In genomic region chrX:33434256-33435092, GRCh38 we compare ENCODE assay signal across 8 cellular contexts.
DNase-seq lines count a peak whose midpoint lies in the region; ATAC-seq and TF ChIP-seq lines count a peak whose summit lies in the region.

No MANE protein-coding gene starts in this region.

- no peaks in the 10 kb centered on the region for H3K4me1 ChIP-seq in RWPE2 (ENCODE audit: insufficient read depth, poor library complexity, severe bottlenecking)

- H3K27me3 ChIP-seq in RWPE2 (ENCODE audit: insufficient read depth, poor library complexity, severe bottlenecking) (no peaks in the 10 kb centered on the region), brain microvascular endothelial cell (replicated peaks) (no peaks in the 10 kb centered on the region)

- ATAC-seq in GM18505 (IDR thresholded peaks at IDR 0.05; ENCODE audit: unreplicated experiment): peak; percentile 85
- ATAC-seq in RWPE2 (ENCODE audit: low read depth): 0 out of 3 replicates have a peak, but pooled peaks have one; percentile 27
- ATAC-seq in HG02938 (IDR thresholded peaks at IDR 0.05; ENCODE audit: unreplicated experiment): no peak

- in situ Hi-C loops in brain microvascular endothelial cell (cut with HindIII; ENCODE audit: low pct_ligation_motif_present, low sequenced_read_pairs): no loop called here

- TF ChIP-seq CTCF in RWPE2 (IDR thresholded peaks at IDR 0.05; ENCODE audit: poor library complexity, severe bottlenecking) (peak; percentile 63), brain microvascular endothelial cell (IDR thresholded peaks at IDR 0.05; ENCODE audit: low read depth, low read length, missing control alignments) (peak; percentile 90)

- DNase-seq in AG08396 (ENCODE audit: low spot score) (peak; percentile 24), KG1 (lab: John Stamatoyannopoulos, UW) (peak; percentile 5), RWPE2 (ENCODE audit: low spot score) (no peak), brain microvascular endothelial cell (peak; percentile 55), iPS-NIHi7 (ENCODE audit: extremely low spot score) (peak; percentile 71)
- peak; percentile 46 for DNase-seq in stimulated activated CD4-positive, alpha-beta T cell treated with anti-CD3 and anti-CD28 coated beads, Interleukin-15, amount 100 ng/mL, for 24 hours

- H3K27ac ChIP-seq in RWPE2 (ENCODE audit: poor library complexity, severe bottlenecking) (no peak overlapping the region), brain microvascular endothelial cell (no peak overlapping the region)

- H3K36me3 ChIP-seq in RWPE2 (ENCODE audit: low read depth) (no peaks in the 10 kb centered on the region), brain microvascular endothelial cell (replicated peaks) (no peaks in the 10 kb centered on the region)

- TF ChIP-seq POLR2A in GM18505 (IDR thresholded peaks at IDR 0.05; ENCODE audit: borderline replicate concordance, extremely low read depth, insufficient read depth, insufficient read length): no peak

- H3K4me3 ChIP-seq in RWPE2 (ENCODE audit: severe bottlenecking) (no peak overlapping the region), brain microvascular endothelial cell (ENCODE audit: low read depth, low read length) (no peak overlapping the region)

- H3K9me3 ChIP-seq in RWPE2 (ENCODE audit: severe bottlenecking): no peaks in the 10 kb centered on the region
